ENCODE assay signal across 8 cellular contexts in the genomic region with DNA sequence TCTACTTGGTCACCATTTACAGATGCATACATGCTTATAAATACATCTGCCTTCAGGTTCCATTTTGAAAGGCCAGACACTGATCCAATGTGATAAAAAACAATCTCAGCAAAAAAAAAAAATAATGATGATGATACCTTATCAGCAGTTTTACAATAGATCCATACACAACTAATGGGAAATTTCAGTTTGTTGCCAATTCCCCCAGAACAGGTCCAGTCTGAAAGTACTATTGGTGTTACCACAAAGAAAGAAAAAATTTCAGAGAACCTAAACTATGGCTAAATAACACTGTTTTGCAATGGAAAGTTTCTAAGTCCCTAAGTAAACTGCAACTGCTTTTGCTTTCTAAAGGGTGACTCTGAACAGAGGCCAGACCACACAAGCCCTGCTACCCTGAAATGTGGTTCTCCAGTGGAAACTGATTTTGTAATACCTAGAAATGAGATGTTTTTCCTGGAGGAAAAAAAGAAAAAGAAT. TPM values are rescaled to one million over a fixed set of nuclear protein-coding genes. Genes with fewer than 3 reads are reported as not detected.
DNase-seq lines count a peak whose midpoint lies in the region; ATAC-seq and TF ChIP-seq lines count a peak whose summit lies in the region.

No MANE protein-coding gene starts in this region.

- H3K4me2 ChIP-seq in hepatocyte = no peak overlapping the region

- TF ChIP-seq CTCF in hepatocyte (IDR thresholded peaks at IDR 0.05; ENCODE audit: poor library complexity) = no peak

- DNase-seq in SIG-M5 treated with dmso at 0.1 percent for 504 hours (lab: John Stamatoyannopoulos, UW; ENCODE audit: unreplicated experiment) = peak; percentile 84
- DNase-seq in hepatocyte (ENCODE audit: low spot score) = peak; percentile 41
- DNase-seq in NCI-H2029 (lab: John Stamatoyannopoulos, UW) = no peak
- no peak for DNase-seq in H4 (ENCODE audit: low spot score)
- DNase-seq in NCI-H1694 (lab: John Stamatoyannopoulos, UW) = no peak
- no peak for DNase-seq in SHP77 treated with DMSO at 0.1 percent for 48 hours (lab: John Stamatoyannopoulos, UW)

- no peak overlapping the region for H2AFZ ChIP-seq in hepatocyte

- no peaks in the 10 kb centered on the region for H3K9me3 ChIP-seq in hepatocyte (ENCODE audit: low read depth)

- H3K79me2 ChIP-seq in hepatocyte = peaks cover 57% of the 10 kb centered on the region

- H3K9me2 ChIP-seq in hepatocyte (replicated peaks; ENCODE audit: insufficient read depth) = no peaks in the 10 kb centered on the region

- peaks cover 13% of the 10 kb centered on the region for H4K20me1 ChIP-seq in hepatocyte (ENCODE audit: insufficient read depth, poor library complexity, severe bottlenecking)

- no peak overlapping the region for H3K4me3 ChIP-seq in hepatocyte

- H3K27me3 ChIP-seq in hepatocyte = no peaks in the 10 kb centered on the region

- peaks cover 22% of the 10 kb centered on the region for H3K4me1 ChIP-seq in hepatocyte (ENCODE audit: insufficient read depth)

- TF ChIP-seq POLR2A in GM18505 (IDR thresholded peaks at IDR 0.05; ENCODE audit: borderline replicate concordance, extremely low read depth, insufficient read depth, insufficient read length) = no peak

- no peaks in the 10 kb centered on the region for H3K36me3 ChIP-seq in hepatocyte (replicated peaks; ENCODE audit: insufficient read depth, low read depth)

- H3K27ac ChIP-seq in hepatocyte = peak overlapping the region; percentile 38

- ATAC-seq in GM18505 (IDR thresholded peaks at IDR 0.05; ENCODE audit: unreplicated experiment) = peak; percentile 47
- peak; percentile 55 for ATAC-seq in HG02623 (IDR thresholded peaks at IDR 0.05; ENCODE audit: unreplicated experiment)

RNA-seq across cellular contexts. Expression of a gene that starts 54.1 kb away (rescaled TPM):
- 62.1 and 71.2 TPM in 2 replicates for total RNA-seq in hepatocyte
- 28.2 and 29.1 TPM in 2 replicates for polyA plus RNA-seq in hepatocyte
- total RNA-seq in H4 (2014; rRNA removed; shearing (Covaris generic)) = 17.1 and 21.6 TPM in 2 replicates

Comparison
In these comparisons a context has a peak if more than half of its experiments do, and no peak if none do; other contexts are left out.
1. DNase-seq: peak in SIG-M5 treated with dmso at 0.1 percent for 504 hours (single experiment) and hepatocyte (single experiment); none in NCI-H2029 (single experiment), H4 (single experiment), NCI-H1694 (single experiment) and SHP77 treated with DMSO at 0.1 percent for 48 hours (single experiment).